17 cellular contexts compared by ENCODE assay signal in genomic region chr14:90034835-90035525, GRCh38. TPM values are rescaled to one million over a fixed set of nuclear protein-coding genes. Genes with fewer than 3 reads are reported as not detected.
"Had no signal": no experiment of that assay in that cellular context is flagged by ENCODE, and none has a peak within 500 bp of the region (broad histone marks: within the 10 kb centered on the region; RNA-seq: fewer than 3 reads in every experiment).

No MANE protein-coding gene starts in this region.

- H3K27ac Mint-ChIP-seq: brain; dendritic cell treated with granulocyte-macrophage colony-stimulating factor and Interleukin-4, amounts not matched to agents 40 ng/mL and 50 ng/mL, for 4 days had no signal

- ATAC-seq: upper lobe of right lung had no signal

- H3K4me1 Mint-ChIP-seq: brain, neural crest cell had no signal

- H3K9me3 Mint-ChIP-seq: brain; dendritic cell treated with granulocyte-macrophage colony-stimulating factor and Interleukin-4, amounts not matched to agents 40 ng/mL and 50 ng/mL, for 4 days; neural crest cell had no signal

- DNase-seq: activated CD4-positive, CD25-positive, alpha-beta regulatory T cell treated with anti-CD3 and anti-CD28 coated beads, Interleukin-2, amount 50 U/mL, for 72 hours; activated naive CD4-positive, alpha-beta T cell; activated T-cell treated with anti-CD3 and anti-CD28 coated beads for 4 hours; amniotic stem cell; cerebellar nuclear complex; erythroblast; hippocampal formation; kidney glomerular epithelial cell; sigmoid colon; stimulated activated CD4-positive, alpha-beta T cell treated with anti-CD3 and anti-CD28 coated beads, Interleukin-2, amount 100 ng/mL, for 24 hours; stimulated activated naive CD4-positive, alpha-beta T cell; upper lobe of right lung had no signal

- H3K4me3 Mint-ChIP-seq: brain; dendritic cell treated with granulocyte-macrophage colony-stimulating factor and Interleukin-4, amounts not matched to agents 40 ng/mL and 50 ng/mL, for 4 days; neural crest cell had no signal

- H3K27me3 Mint-ChIP-seq: brain; dendritic cell treated with granulocyte-macrophage colony-stimulating factor and Interleukin-4, amounts not matched to agents 40 ng/mL and 50 ng/mL, for 4 days had no signal

RNA-seq across cellular contexts. Expression of gene KCNK13, which starts 26.8 kb away (rescaled TPM):
- total RNA-seq: activated CD8-positive, alpha-beta memory T cell treated with anti-CD3 and anti-CD28 coated beads for 36 hours; neural crest cell; osteocyte had no signal
